1 cellular context compared by ENCODE assay signal in the genomic region with DNA sequence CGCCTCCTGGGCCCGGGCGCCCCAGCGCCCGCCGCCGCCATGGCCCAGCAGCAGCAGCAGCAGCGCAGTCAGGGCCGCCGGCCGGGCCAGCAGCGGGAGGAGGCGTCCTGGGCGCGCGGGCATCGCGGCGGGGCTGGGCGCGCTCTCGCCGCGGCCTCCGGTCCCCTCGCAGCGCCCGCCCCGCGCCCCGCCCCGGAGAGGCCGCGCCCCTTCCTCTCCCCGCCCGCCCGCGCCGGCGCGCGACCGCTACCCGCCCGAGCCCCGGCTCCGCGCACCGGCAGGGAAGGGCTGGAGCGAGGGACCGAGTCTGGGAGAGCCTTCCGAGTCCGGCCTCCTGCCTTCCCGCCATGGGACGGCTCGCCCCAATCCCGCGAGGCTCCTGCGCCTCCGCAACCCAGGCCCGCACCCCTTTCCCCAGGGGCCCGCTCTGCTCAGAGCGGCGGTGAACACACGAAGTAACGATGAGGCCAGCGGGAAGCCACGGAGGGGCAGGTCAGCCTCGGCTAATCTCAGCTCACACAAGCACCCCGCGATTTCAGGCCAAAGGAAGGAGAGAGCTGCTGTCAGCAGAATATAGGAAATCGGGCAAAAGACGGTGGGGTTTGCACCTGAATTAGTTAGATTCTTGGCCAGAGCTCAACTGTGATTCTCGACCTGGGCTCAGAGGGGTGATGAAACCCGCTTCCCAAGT.
TF ChIP-seq lines count a peak whose summit lies in the region.

A gene (minus strand): TSS at position 135 of the 691 bp plus-strand sequence. CDS start 12 bp downstream, at position 123.

TF ChIP-seq in HepG2, 621 proteins besides CTCF, POLR2A, EP300 and RAD21 (continued from another document and continues in another):
- TF ChIP-seq, protein P1, sequence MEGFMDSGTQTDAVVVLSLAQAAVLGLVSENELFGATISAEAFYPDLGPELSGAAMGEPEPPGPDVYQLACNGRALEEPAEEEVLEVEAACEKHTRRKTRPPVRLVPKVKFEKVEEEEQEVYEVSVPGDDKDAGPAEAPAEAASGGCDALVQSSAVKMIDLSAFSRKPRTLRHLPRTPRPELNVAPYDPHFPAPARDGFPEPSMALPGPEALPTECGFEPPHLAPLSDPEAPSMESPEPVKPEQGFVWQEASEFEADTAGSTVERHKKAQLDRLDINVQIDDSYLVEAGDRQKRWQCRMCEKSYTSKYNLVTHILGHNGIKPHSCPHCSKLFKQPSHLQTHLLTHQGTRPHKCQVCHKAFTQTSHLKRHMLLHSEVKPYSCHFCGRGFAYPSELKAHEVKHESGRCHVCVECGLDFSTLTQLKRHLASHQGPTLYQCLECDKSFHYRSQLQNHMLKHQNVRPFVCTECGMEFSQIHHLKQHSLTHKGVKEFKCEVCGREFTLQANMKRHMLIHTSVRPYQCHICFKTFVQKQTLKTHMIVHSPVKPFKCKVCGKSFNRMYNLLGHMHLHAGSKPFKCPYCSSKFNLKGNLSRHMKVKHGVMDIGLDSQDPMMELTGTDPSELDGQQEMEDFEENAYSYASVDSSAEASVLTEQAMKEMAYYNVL (CRISPR knock-in tag; IDR thresholded peaks at IDR 0.05; ENCODE audit: borderline replicate concordance) = no peak
- TF ChIP-seq DR1 (CRISPR knock-in tag; IDR thresholded peaks at IDR 0.05) = 0 out of 2 replicates have a peak, but pooled peaks have one; percentile 28
- TF ChIP-seq SKI (IDR thresholded peaks at IDR 0.05; ENCODE audit: partially characterized antibody) = peak; percentile 31
- no peak; the same call in 1 of the 2 replicates for TF ChIP-seq ZNF343 (CRISPR knock-in tag; IDR thresholded peaks at IDR 0.05)
- TF ChIP-seq CEBPB (IDR thresholded peaks at IDR 0.05; ENCODE audit: borderline replicate concordance, low read depth, low read length) = no peak
- TF ChIP-seq, protein P2, sequence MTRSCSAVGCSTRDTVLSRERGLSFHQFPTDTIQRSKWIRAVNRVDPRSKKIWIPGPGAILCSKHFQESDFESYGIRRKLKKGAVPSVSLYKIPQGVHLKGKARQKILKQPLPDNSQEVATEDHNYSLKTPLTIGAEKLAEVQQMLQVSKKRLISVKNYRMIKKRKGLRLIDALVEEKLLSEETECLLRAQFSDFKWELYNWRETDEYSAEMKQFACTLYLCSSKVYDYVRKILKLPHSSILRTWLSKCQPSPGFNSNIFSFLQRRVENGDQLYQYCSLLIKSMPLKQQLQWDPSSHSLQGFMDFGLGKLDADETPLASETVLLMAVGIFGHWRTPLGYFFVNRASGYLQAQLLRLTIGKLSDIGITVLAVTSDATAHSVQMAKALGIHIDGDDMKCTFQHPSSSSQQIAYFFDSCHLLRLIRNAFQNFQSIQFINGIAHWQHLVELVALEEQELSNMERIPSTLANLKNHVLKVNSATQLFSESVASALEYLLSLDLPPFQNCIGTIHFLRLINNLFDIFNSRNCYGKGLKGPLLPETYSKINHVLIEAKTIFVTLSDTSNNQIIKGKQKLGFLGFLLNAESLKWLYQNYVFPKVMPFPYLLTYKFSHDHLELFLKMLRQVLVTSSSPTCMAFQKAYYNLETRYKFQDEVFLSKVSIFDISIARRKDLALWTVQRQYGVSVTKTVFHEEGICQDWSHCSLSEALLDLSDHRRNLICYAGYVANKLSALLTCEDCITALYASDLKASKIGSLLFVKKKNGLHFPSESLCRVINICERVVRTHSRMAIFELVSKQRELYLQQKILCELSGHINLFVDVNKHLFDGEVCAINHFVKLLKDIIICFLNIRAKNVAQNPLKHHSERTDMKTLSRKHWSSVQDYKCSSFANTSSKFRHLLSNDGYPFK (CRISPR knock-in tag; IDR thresholded peaks at IDR 0.05; ENCODE audit: borderline replicate concordance) = no peak
- TF ChIP-seq, protein P3, sequence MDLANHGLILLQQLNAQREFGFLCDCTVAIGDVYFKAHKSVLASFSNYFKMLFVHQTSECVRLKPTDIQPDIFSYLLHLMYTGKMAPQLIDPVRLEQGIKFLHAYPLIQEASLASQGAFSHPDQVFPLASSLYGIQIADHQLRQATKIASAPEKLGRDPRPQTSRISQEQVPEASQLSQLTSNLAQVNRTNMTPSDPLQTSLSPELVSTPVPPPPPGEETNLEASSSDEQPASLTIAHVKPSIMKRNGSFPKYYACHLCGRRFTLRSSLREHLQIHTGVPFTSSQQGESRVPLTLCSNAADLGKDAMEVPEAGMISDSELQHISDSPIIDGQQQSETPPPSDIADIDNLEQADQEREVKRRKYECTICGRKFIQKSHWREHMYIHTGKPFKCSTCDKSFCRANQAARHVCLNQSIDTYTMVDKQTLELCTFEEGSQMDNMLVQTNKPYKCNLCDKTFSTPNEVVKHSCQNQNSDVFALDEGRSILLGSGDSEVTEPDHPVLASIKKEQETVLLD (CRISPR knock-in tag; IDR thresholded peaks at IDR 0.05; ENCODE audit: low read depth) = peak; percentile 75
- TF ChIP-seq ZFP90 (CRISPR knock-in tag; IDR thresholded peaks at IDR 0.05; ENCODE audit: borderline replicate concordance) = no peak
- TF ChIP-seq SAP130 (CRISPR knock-in tag; IDR thresholded peaks at IDR 0.05; ENCODE audit: low read depth) = peak; percentile 78
- TF ChIP-seq, protein P4, sequence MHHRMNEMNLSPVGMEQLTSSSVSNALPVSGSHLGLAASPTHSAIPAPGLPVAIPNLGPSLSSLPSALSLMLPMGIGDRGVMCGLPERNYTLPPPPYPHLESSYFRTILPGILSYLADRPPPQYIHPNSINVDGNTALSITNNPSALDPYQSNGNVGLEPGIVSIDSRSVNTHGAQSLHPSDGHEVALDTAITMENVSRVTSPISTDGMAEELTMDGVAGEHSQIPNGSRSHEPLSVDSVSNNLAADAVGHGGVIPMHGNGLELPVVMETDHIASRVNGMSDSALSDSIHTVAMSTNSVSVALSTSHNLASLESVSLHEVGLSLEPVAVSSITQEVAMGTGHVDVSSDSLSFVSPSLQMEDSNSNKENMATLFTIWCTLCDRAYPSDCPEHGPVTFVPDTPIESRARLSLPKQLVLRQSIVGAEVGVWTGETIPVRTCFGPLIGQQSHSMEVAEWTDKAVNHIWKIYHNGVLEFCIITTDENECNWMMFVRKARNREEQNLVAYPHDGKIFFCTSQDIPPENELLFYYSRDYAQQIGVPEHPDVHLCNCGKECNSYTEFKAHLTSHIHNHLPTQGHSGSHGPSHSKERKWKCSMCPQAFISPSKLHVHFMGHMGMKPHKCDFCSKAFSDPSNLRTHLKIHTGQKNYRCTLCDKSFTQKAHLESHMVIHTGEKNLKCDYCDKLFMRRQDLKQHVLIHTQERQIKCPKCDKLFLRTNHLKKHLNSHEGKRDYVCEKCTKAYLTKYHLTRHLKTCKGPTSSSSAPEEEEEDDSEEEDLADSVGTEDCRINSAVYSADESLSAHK (CRISPR knock-in tag; IDR thresholded peaks at IDR 0.05; ENCODE audit: borderline replicate concordance) = no peak
- TF ChIP-seq, protein P5, sequence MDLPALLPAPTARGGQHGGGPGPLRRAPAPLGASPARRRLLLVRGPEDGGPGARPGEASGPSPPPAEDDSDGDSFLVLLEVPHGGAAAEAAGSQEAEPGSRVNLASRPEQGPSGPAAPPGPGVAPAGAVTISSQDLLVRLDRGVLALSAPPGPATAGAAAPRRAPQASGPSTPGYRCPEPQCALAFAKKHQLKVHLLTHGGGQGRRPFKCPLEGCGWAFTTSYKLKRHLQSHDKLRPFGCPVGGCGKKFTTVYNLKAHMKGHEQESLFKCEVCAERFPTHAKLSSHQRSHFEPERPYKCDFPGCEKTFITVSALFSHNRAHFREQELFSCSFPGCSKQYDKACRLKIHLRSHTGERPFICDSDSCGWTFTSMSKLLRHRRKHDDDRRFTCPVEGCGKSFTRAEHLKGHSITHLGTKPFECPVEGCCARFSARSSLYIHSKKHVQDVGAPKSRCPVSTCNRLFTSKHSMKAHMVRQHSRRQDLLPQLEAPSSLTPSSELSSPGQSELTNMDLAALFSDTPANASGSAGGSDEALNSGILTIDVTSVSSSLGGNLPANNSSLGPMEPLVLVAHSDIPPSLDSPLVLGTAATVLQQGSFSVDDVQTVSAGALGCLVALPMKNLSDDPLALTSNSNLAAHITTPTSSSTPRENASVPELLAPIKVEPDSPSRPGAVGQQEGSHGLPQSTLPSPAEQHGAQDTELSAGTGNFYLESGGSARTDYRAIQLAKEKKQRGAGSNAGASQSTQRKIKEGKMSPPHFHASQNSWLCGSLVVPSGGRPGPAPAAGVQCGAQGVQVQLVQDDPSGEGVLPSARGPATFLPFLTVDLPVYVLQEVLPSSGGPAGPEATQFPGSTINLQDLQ (CRISPR knock-in tag; IDR thresholded peaks at IDR 0.05) = no peak
- peak; percentile 29 for TF ChIP-seq XRCC5 (optimal IDR thresholded peaks at IDR 0.05; ENCODE audit: low read length)
- peak; percentile 80 for TF ChIP-seq RNF2 (conservative IDR thresholded peaks at IDR 0.05; ENCODE audit: low read depth)
- TF ChIP-seq SPEN (CRISPR knock-in tag; IDR thresholded peaks at IDR 0.05; ENCODE audit: low read depth) = no peak
- TF ChIP-seq ZSCAN30 (CRISPR knock-in tag; IDR thresholded peaks at IDR 0.05) = no peak
- no peak for TF ChIP-seq TRIM24 (CRISPR knock-in tag; IDR thresholded peaks at IDR 0.05)
- TF ChIP-seq ZNF10 (CRISPR knock-in tag; IDR thresholded peaks at IDR 0.05; ENCODE audit: borderline replicate concordance, low read depth) = no peak
- TF ChIP-seq, protein P6, sequence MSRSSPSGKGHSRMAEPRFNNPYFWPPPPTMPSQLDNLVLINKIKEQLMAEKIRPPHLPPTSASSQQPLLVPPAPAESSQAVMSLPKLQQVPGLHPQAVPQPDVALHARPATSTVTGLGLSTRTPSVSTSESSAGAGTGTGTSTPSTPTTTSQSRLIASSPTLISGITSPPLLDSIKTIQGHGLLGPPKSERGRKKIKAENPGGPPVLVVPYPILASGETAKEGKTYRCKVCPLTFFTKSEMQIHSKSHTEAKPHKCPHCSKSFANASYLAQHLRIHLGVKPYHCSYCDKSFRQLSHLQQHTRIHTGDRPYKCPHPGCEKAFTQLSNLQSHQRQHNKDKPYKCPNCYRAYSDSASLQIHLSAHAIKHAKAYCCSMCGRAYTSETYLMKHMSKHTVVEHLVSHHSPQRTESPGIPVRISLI (CRISPR knock-in tag; IDR thresholded peaks at IDR 0.05; ENCODE audit: borderline replicate concordance) = no peak; the same call in 1 of the 2 replicates
- TF ChIP-seq NR2F2 (IDR thresholded peaks at IDR 0.05; ENCODE audit: borderline replicate concordance, low read depth) = no peak; the same call in 1 of the 2 replicates
- no peak for TF ChIP-seq SMYD3 (CRISPR knock-in tag; IDR thresholded peaks at IDR 0.05)
- TF ChIP-seq SATB2 (CRISPR knock-in tag; IDR thresholded peaks at IDR 0.05) = no peak; the same call in 1 of the 2 replicates
- TF ChIP-seq HOXD1 (CRISPR knock-in tag; IDR thresholded peaks at IDR 0.05) = peak; percentile 62; the same call in 1 of the 2 replicates
- TF ChIP-seq CCDC6 (CRISPR knock-in tag; IDR thresholded peaks at IDR 0.05) = peak; percentile 54
- peak; percentile 56 for TF ChIP-seq SRSF1 (optimal IDR thresholded peaks at IDR 0.05; ENCODE audit: low read depth, low read length)
- TF ChIP-seq, protein P7, sequence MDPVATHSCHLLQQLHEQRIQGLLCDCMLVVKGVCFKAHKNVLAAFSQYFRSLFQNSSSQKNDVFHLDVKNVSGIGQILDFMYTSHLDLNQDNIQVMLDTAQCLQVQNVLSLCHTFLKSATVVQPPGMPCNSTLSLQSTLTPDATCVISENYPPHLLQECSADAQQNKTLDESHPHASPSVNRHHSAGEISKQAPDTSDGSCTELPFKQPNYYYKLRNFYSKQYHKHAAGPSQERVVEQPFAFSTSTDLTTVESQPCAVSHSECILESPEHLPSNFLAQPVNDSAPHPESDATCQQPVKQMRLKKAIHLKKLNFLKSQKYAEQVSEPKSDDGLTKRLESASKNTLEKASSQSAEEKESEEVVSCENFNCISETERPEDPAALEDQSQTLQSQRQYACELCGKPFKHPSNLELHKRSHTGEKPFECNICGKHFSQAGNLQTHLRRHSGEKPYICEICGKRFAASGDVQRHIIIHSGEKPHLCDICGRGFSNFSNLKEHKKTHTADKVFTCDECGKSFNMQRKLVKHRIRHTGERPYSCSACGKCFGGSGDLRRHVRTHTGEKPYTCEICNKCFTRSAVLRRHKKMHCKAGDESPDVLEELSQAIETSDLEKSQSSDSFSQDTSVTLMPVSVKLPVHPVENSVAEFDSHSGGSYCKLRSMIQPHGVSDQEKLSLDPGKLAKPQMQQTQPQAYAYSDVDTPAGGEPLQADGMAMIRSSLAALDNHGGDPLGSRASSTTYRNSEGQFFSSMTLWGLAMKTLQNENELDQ (CRISPR knock-in tag; IDR thresholded peaks at IDR 0.05; ENCODE audit: borderline replicate concordance) = no peak
- TF ChIP-seq, protein P8, sequence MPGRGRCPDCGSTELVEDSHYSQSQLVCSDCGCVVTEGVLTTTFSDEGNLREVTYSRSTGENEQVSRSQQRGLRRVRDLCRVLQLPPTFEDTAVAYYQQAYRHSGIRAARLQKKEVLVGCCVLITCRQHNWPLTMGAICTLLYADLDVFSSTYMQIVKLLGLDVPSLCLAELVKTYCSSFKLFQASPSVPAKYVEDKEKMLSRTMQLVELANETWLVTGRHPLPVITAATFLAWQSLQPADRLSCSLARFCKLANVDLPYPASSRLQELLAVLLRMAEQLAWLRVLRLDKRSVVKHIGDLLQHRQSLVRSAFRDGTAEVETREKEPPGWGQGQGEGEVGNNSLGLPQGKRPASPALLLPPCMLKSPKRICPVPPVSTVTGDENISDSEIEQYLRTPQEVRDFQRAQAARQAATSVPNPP (CRISPR knock-in tag; IDR thresholded peaks at IDR 0.05) = no peak
- TF ChIP-seq CHCHD3 (CRISPR knock-in tag; IDR thresholded peaks at IDR 0.05) = no peak
- TF ChIP-seq HNRNPLL (IDR thresholded peaks at IDR 0.05; ENCODE audit: low read depth, low read length, poor library complexity, severe bottlenecking) = peak; percentile 56
- peak; percentile 89; the same call in 1 of the 2 replicates for TF ChIP-seq EED (CRISPR knock-in tag; IDR thresholded peaks at IDR 0.05)
- no peak for TF ChIP-seq GLI4 (CRISPR knock-in tag; IDR thresholded peaks at IDR 0.05; ENCODE audit: borderline replicate concordance)
- TF ChIP-seq U2AF2 (IDR thresholded peaks at IDR 0.05; ENCODE audit: low read depth, low read length) = no peak
- no peak for TF ChIP-seq FLYWCH1 (CRISPR knock-in tag; IDR thresholded peaks at IDR 0.05)
- no peak for TF ChIP-seq IRX3 (CRISPR knock-in tag; IDR thresholded peaks at IDR 0.05; ENCODE audit: borderline replicate concordance, low read depth)
- TF ChIP-seq SNAI1 (CRISPR knock-in tag; IDR thresholded peaks at IDR 0.05; ENCODE audit: borderline replicate concordance) = no peak
- TF ChIP-seq ZBTB20 (CRISPR knock-in tag; IDR thresholded peaks at IDR 0.05; ENCODE audit: borderline replicate concordance, low read depth) = no peak
